ENCODE assay signal across 31 cellular contexts in genomic region chr19:50706387-50706786, GRCh38. TPM values are rescaled to one million over a fixed set of nuclear protein-coding genes. Genes with fewer than 3 reads are reported as not detected.
DNase-seq lines count a peak whose midpoint lies in the region; ATAC-seq, FAIRE-seq and TF ChIP-seq lines count a peak whose summit lies in the region.
"Had no signal": no experiment of that assay in that cellular context is flagged by ENCODE, and none has a peak within 500 bp of the region (broad histone marks: within the 10 kb centered on the region; RNA-seq: fewer than 3 reads in every experiment).

No MANE protein-coding gene starts in this region.

- TF ChIP-seq EP300 in H1 (IDR thresholded peaks at IDR 0.05; ENCODE audit: borderline replicate concordance in 1 of 2, low read depth in 2 of 2, low read length in 2 of 2): no peak

- POLR2A ChIA-PET in H1 (lab: Charles Lee; ENCODE audit: partially characterized antibody): interaction anchor here (5.4 kb wide), 1 partner anchor 87 kb away, joined by 34 read pairs; no protein-coding TSS in a partner anchor
- POLR2A ChIA-PET in OCI-LY7 (lab: Charles Lee): no interaction called here

- H4K8ac ChIP-seq in H1 (ENCODE audit: extremely low read depth, insufficient read depth, low read length) (no peak overlapping the region), neuronal stem cell (ENCODE audit: low read depth, low read length) (peak overlapping the region; percentile 68)

- CTCF ChIA-PET in H1 (lab: Charles Lee; ENCODE audit: partially characterized antibody): interaction anchor here (0.7 to 7.0 kb wide), 10 partner anchors 11 to 216 kb away, joined by 3 to 170 read pairs (median 7); partner anchors contain the start of gene SHANK1
- CTCF ChIA-PET in OCI-LY7 (lab: Charles Lee; ENCODE audit: unreplicated experiment): no interaction called here

- peaks cover 2% of the 10 kb centered on the region for H3K36me3 Mint-ChIP-seq in astrocyte (ENCODE audit: low read depth, unreplicated experiment)
- H3K36me3 Mint-ChIP-seq: CD14-positive monocyte; CD4-positive, alpha-beta memory T cell; CD4-positive, CD25-positive, alpha-beta regulatory T cell; CD8-positive, alpha-beta memory T cell had no signal

- DNase-seq in HTR-8/SVneo (ENCODE audit: insufficient read length, low spot score) (no peak), astrocyte (ENCODE audit: low read depth) (no peak), H1 (ENCODE audit: low read depth in 1 of 2, low spot score in 2 of 2) (no peak), neuronal stem cell (ENCODE audit: low spot score) (no peak), NCI-H510A (lab: John Stamatoyannopoulos, UW) (no peak), OCI-LY7 (ENCODE audit: low spot score) (no peak)
- DNase-seq: 8988T; ACHN; BE2C; C1 segment of cervical spinal cord; CD4-positive, alpha-beta memory T cell; CD4-positive, CD25-positive, alpha-beta regulatory T cell; CD8-positive, alpha-beta memory T cell; COR-L47; DMS 273 treated with DMSO at 0.1 percent for 48 hours; DMS153; DMS53; DMS79; DND-41; EL; GDM1 had no signal

- peaks cover 14% of the 10 kb centered on the region for H3K9me3 Mint-ChIP-seq in astrocyte (ENCODE audit: unreplicated experiment)

- H3K36me3 ChIP-seq in astrocyte (ENCODE audit: insufficient read depth, low read length) (no peaks in the 10 kb centered on the region), H1 (ENCODE audit: control insufficient read depth in 2 of 4, insufficient read depth in 4 of 4, low read length in 3 of 4) (no peaks in the 10 kb centered on the region), neuronal stem cell (replicated peaks in 1 of 2; ENCODE audit: control insufficient read depth in 2 of 2, insufficient read depth in 2 of 2, low read length in 2 of 2) (peaks cover 12 to 15% of the 10 kb centered on the region in 2 donors), OCI-LY7 (ENCODE audit: insufficient read depth, low read length) (no peaks in the 10 kb centered on the region)
- H3K36me3 ChIP-seq: BE2C had no signal

- H3K18ac ChIP-seq in H1 (ENCODE audit: extremely low read depth, low read length) (no peak overlapping the region), neuronal stem cell (ENCODE audit: low read length) (no peak overlapping the region)

- no peak for TF ChIP-seq POLR2A in H1 (IDR thresholded peaks at IDR 0.05; ENCODE audit: control extremely low read depth in 1 of 2, low read depth in 2 of 2, low read length in 2 of 2)

- H3K4me1 ChIP-seq in astrocyte (ENCODE audit: insufficient read depth, low read length) (no peaks in the 10 kb centered on the region), H1 (replicated peaks in 1 of 4; ENCODE audit: control insufficient read depth in 3 of 4, insufficient read depth in 4 of 4, low read length in 3 of 4) (peaks cover 0 to 3% (median under 1%) of the 10 kb centered on the region in 4 experiments; a peak in 5 of 7 replicates), neuronal stem cell (ENCODE audit: control insufficient read depth in 2 of 2, insufficient read depth in 1 of 2, low read depth in 1 of 2, low read length in 2 of 2) (no peaks in the 10 kb centered on the region), OCI-LY7 (ENCODE audit: insufficient read depth, low read length, poor library complexity, severe bottlenecking) (no peaks in the 10 kb centered on the region)

- no peak overlapping the region for H3K4me3 ChIP-seq in astrocyte (ENCODE audit: insufficient read depth, low read depth, low read length)
- H3K4me3 ChIP-seq in H1 (ENCODE audit: extremely low read depth in 1 of 4, insufficient read depth in 2 of 4, low read depth in 3 of 4, low read length in 4 of 4): no peak overlapping the region
- H3K4me3 ChIP-seq in neuronal stem cell (ENCODE audit: low read length in 2 of 2): no peak overlapping the region
- H3K4me3 ChIP-seq in OCI-LY7 (ENCODE audit: low read depth, low read length, poor library complexity, severe bottlenecking): no peak overlapping the region
- H3K4me3 ChIP-seq: BLaER1, GM12878 had no signal

- H2BK15ac ChIP-seq in H1 (ENCODE audit: low read length) (no peak overlapping the region), neuronal stem cell (ENCODE audit: low read length) (no peak overlapping the region)

- intact Hi-C loops in OCI-LY7 (cut with micrococcal nuclease; ENCODE audit: unreplicated experiment): loop anchor here (5.0 kb wide), 1 partner anchor 99 kb away; no protein-coding TSS in a partner anchor

- H2BK5ac ChIP-seq in H1 (ENCODE audit: low read depth, low read length) (no peak overlapping the region), neuronal stem cell (ENCODE audit: low read length) (no peak overlapping the region)

- no peaks in the 10 kb centered on the region for H3K27me3 Mint-ChIP-seq in astrocyte (ENCODE audit: low read depth, unreplicated experiment)

- H3K23ac ChIP-seq in H1 (ENCODE audit: insufficient read length): no peak overlapping the region
- H3K23ac ChIP-seq in neuronal stem cell (ENCODE audit: low read depth, low read length, poor library complexity): no peak overlapping the region

- WGBS in H1 (ENCODE audit: extremely low coverage in 1 of 2, insufficient coverage in 1 of 2, insufficient read length in 1 of 2, insufficient replicate concordance in 2 of 2, low coverage in 1 of 2, low lambda C conversion rate in 2 of 2, missing lambda C conversion rate in 1 of 2), 2 experiments: 72% methylated on average over 5 of the region's 5 CpGs; no CpG with 5 or more reads in 1 of the 2 experiments
- WGBS in neuronal stem cell (ENCODE audit: extremely low coverage in 2 of 2, insufficient read length in 2 of 2, insufficient replicate concordance in 1 of 2), 2 donors: no CpG with 5 or more reads among the region's 5 CpGs

- no peaks in the 10 kb centered on the region for H3K9me2 ChIP-seq in OCI-LY7 (ENCODE audit: insufficient read depth, low read length)

- H3K4me2 ChIP-seq in astrocyte (ENCODE audit: low read length) (no peak overlapping the region), H1 (ENCODE audit: insufficient read depth in 1 of 2, low read depth in 2 of 2, low read length in 2 of 2) (no peak overlapping the region), neuronal stem cell (ENCODE audit: insufficient read depth, low read length, poor library complexity, severe bottlenecking) (no peak overlapping the region), OCI-LY7 (ENCODE audit: low read length) (no peak overlapping the region)

- H2BK20ac ChIP-seq in H1 (ENCODE audit: low read length): no peak overlapping the region

- H3K27ac Mint-ChIP-seq in astrocyte (ENCODE audit: unreplicated experiment): peak overlapping the region; percentile 23
- H3K27ac Mint-ChIP-seq: CD4-positive, alpha-beta memory T cell; CD4-positive, CD25-positive, alpha-beta regulatory T cell; CD8-positive, alpha-beta memory T cell had no signal

- H4K20me1 ChIP-seq in astrocyte (ENCODE audit: insufficient read depth, low read length) (no peaks in the 10 kb centered on the region), H1 (replicated peaks in 1 of 2; ENCODE audit: control insufficient read depth in 1 of 2, insufficient read depth in 2 of 2, low read length in 2 of 2) (peaks cover 0 to 3% of the 10 kb centered on the region in 2 experiments), OCI-LY7 (ENCODE audit: insufficient read depth, low read length) (no peaks in the 10 kb centered on the region)

- H3K56ac ChIP-seq in H1 (replicated peaks; ENCODE audit: insufficient read length, low read depth, low read length): no peak overlapping the region

- H3K9me3 ChIP-seq in astrocyte (ENCODE audit: insufficient read depth, low read depth, low read length): no peaks in the 10 kb centered on the region
- no peaks in the 10 kb centered on the region for H3K9me3 ChIP-seq in H1 (ENCODE audit: insufficient read depth in 2 of 2, low read depth in 1 of 2, low read length in 1 of 2)
- peaks cover 0 to 2% of the 10 kb centered on the region in 2 donors for H3K9me3 ChIP-seq in neuronal stem cell (replicated peaks in 1 of 2; ENCODE audit: control insufficient read depth in 2 of 2, insufficient read depth in 1 of 2, low read depth in 1 of 2, low read length in 2 of 2)
- no peaks in the 10 kb centered on the region for H3K9me3 ChIP-seq in OCI-LY7 (ENCODE audit: low read length)
- H3K9me3 ChIP-seq: BE2C, BLaER1 had no signal

- H2AFZ ChIP-seq in astrocyte (ENCODE audit: low read depth, low read length): no peak overlapping the region
- H2AFZ ChIP-seq in H1 (ENCODE audit: low read length): no peak overlapping the region
- H2AFZ ChIP-seq in neuronal stem cell (ENCODE audit: low read length): no peak overlapping the region
- H2AFZ ChIP-seq in OCI-LY7 (ENCODE audit: low read length): no peak overlapping the region

- H3K23me2 ChIP-seq in H1 (ENCODE audit: low read depth, low read length): no peaks in the 10 kb centered on the region; the same call in 1 of the 2 replicates

- H2BK120ac ChIP-seq in H1 (replicated peaks; ENCODE audit: low read depth, low read length) (no peak overlapping the region), neuronal stem cell (ENCODE audit: low read depth, low read length) (no peak overlapping the region)

- TF ChIP-seq CTCF in astrocyte (IDR thresholded peaks at IDR 0.05; ENCODE audit: insufficient read depth, low read depth, low read length) (no peak), H1 (IDR thresholded peaks at IDR 0.05; ENCODE audit: control extremely low read depth in 1 of 3, insufficient read depth in 1 of 3, low read depth in 1 of 3, low read length in 3 of 3) (no peak), OCI-LY7 (conservative IDR thresholded peaks at IDR 0.05; ENCODE audit: low read length) (no peak)

- no TSS peak for BruUV-seq in OCI-LY7 (replicated peaks; lab: Mats Ljungman, UMichigan)

- no peak overlapping the region for H3K4me3 Mint-ChIP-seq in astrocyte (ENCODE audit: unreplicated experiment)
- H3K4me3 Mint-ChIP-seq: CD14-positive monocyte; CD4-positive, alpha-beta memory T cell; CD4-positive, CD25-positive, alpha-beta regulatory T cell; CD8-positive, alpha-beta memory T cell had no signal

- H3K27me3 ChIP-seq in astrocyte (ENCODE audit: insufficient read depth, low read length): no peaks in the 10 kb centered on the region
- H3K27me3 ChIP-seq in H1 (replicated peaks in 1 of 4; ENCODE audit: control insufficient read depth in 3 of 4, extremely low read depth in 1 of 4, insufficient read depth in 3 of 4, low read length in 3 of 4): peaks cover 0 to 6% (median 4%) of the 10 kb centered on the region in 4 experiments; a peak in 3 of 7 replicates
- no peaks in the 10 kb centered on the region for H3K27me3 ChIP-seq in neuronal stem cell (ENCODE audit: control insufficient read depth in 3 of 3, insufficient read depth in 3 of 3, low read depth in 1 of 3, low read length in 3 of 3)
- H3K27me3 ChIP-seq: BLaER1 had no signal

- H4K5ac ChIP-seq in H1 (ENCODE audit: insufficient read length, low read depth, low read length): no peak overlapping the region

- H3K79me2 ChIP-seq in astrocyte (ENCODE audit: insufficient read depth, low read length): no peaks in the 10 kb centered on the region
- H3K79me2 ChIP-seq in H1 (ENCODE audit: control insufficient read depth in 1 of 2, insufficient read depth in 2 of 2, low read length in 2 of 2): no peaks in the 10 kb centered on the region
- H3K79me2 ChIP-seq in OCI-LY7 (ENCODE audit: insufficient read depth, low read depth, low read length): no peaks in the 10 kb centered on the region

- H2AK5ac ChIP-seq in H1 (ENCODE audit: low read depth, low read length) (0 out of 2 replicates have a peak overlapping the region, but pooled peaks have one; percentile 39), neuronal stem cell (ENCODE audit: low read depth, low read length) (no peak overlapping the region)

- no peak for TF ChIP-seq RAD21 in H1 (IDR thresholded peaks at IDR 0.05 in 1 of 2, conservative IDR thresholded peaks at IDR 0.05 in 1 of 2; ENCODE audit: low read depth in 2 of 2, low read length in 2 of 2)

- H3K79me1 ChIP-seq in H1 (ENCODE audit: low read depth, low read length) (no peaks in the 10 kb centered on the region; the same call in 1 of the 2 replicates), neuronal stem cell (ENCODE audit: low read depth, low read length) (no peaks in the 10 kb centered on the region)

- H2BK12ac ChIP-seq in H1 (ENCODE audit: low read depth, low read length) (0 out of 2 replicates have a peak overlapping the region, but pooled peaks have one; percentile 39), neuronal stem cell (ENCODE audit: low read length) (no peak overlapping the region)

- no peaks in the 10 kb centered on the region for H3K4me1 Mint-ChIP-seq in astrocyte (ENCODE audit: low read depth, unreplicated experiment)
- H3K4me1 Mint-ChIP-seq: CD4-positive, alpha-beta memory T cell; CD4-positive, CD25-positive, alpha-beta regulatory T cell; CD8-positive, alpha-beta memory T cell had no signal

- H3K9ac ChIP-seq in astrocyte (ENCODE audit: low read length) (no peak overlapping the region), H1 (replicated peaks in 1 of 4; ENCODE audit: extremely low read depth in 1 of 4, low read depth in 3 of 4, low read length in 3 of 4) (no peak overlapping the region), neuronal stem cell (ENCODE audit: low read depth, low read length, poor library complexity) (no peak overlapping the region)
- H3K9ac ChIP-seq: BLaER1 had no signal

- H3K4ac ChIP-seq in H1 (replicated peaks; ENCODE audit: insufficient read length, low read depth, low read length): no peak overlapping the region
- H3K4ac ChIP-seq in neuronal stem cell (ENCODE audit: low read length): no peak overlapping the region

- H3K14ac ChIP-seq in H1 (ENCODE audit: insufficient read length) (no peak overlapping the region), neuronal stem cell (ENCODE audit: low read length) (no peak overlapping the region)

- FAIRE-seq in HTR-8/SVneo (lab: Jason Lieb, UNC) (peak; percentile 28), astrocyte (lab: Jason Lieb, UNC) (no peak), H1 (lab: Jason Lieb, UNC) (no peak)
- FAIRE-seq: A204.1, GM12878, GM12892, GM18507, GM19239 had no signal

- H4K91ac ChIP-seq in H1 (replicated peaks; ENCODE audit: insufficient read length, low read length): no peak overlapping the region
- no peak overlapping the region for H4K91ac ChIP-seq in neuronal stem cell (ENCODE audit: low read depth, low read length, poor library complexity)

- H3K27ac ChIP-seq in astrocyte (ENCODE audit: low read depth, low read length) (no peak overlapping the region), H1 (ENCODE audit: low read depth, low read length) (no peak overlapping the region), neuronal stem cell (replicated peaks; ENCODE audit: low read length) (no peak overlapping the region), OCI-LY7 (ENCODE audit: low read depth, low read length, poor library complexity, severe bottlenecking) (no peak overlapping the region)
- H3K27ac ChIP-seq: BLaER1 had no signal

- ATAC-seq in HG03097 (IDR thresholded peaks at IDR 0.05; ENCODE audit: low FRiP score, unreplicated experiment): no peak
- no peak for ATAC-seq in GM18858 (IDR thresholded peaks at IDR 0.05; ENCODE audit: unreplicated experiment)
- ATAC-seq: GM12878 had no signal

RNA-seq across cellular contexts. Expression of gene SHANK1, which starts 13.2 kb away (rescaled TPM):
- not detected in 2 replicates for total RNA-seq in astrocyte
- total RNA-seq in H1 (2021; fragmentation: NEBNext Ultra II Directional; extraction: Animal tissue kit (Norgen Biotek cat#: 25700)): 3.7 and 3.9 TPM in 2 replicates
- polyA plus RNA-seq in H1 (2011; rRNA removed): 1.1 and 1.2 TPM in 2 replicates
- polyA plus RNA-seq in H1 (2011; cell fraction: cytosol; rRNA removed): 0.88 TPM
- polyA plus RNA-seq in H1 (2011; cell fraction: nucleus; rRNA removed): 7.0 TPM
- 2.6 to 5.1 TPM (median 3.8 TPM) in 4 replicates for polyA plus RNA-seq in H1 (2012, experiment 1 of 2)
- 1.4 TPM for polyA plus RNA-seq in H1 (2012, experiment 2 of 2)
- polyA plus RNA-seq in H1 (2013, experiment 1 of 2): 1.8 TPM
- 1.1 TPM for polyA plus RNA-seq in H1 (2013, experiment 2 of 2)
- polyA minus RNA-seq in H1 (2011; rRNA and poly(A)+ RNA removed): 0.54 and 0.98 TPM in 2 replicates
- polyA minus RNA-seq in H1 (2011; cell fraction: cytosol; rRNA and poly(A)+ RNA removed): 3.0 TPM
- 6.6 TPM for polyA minus RNA-seq in H1 (2011; cell fraction: nucleus; rRNA and poly(A)+ RNA removed)
- 6.2 TPM for polyA plus RNA-seq in neuronal stem cell (2013, experiment 1 of 2)
- 5.9 TPM for polyA plus RNA-seq in neuronal stem cell (2013, experiment 2 of 2)
- 0.03 TPM in 2 replicates for total RNA-seq in OCI-LY7 (2014; rRNA removed; shearing (Covaris generic))
- total RNA-seq in OCI-LY7 (2022): 10.7 and 13.1 TPM in 2 replicates
- total RNA-seq: CD4-positive, alpha-beta memory T cell; CD4-positive, CD25-positive, alpha-beta regulatory T cell; CD8-positive, alpha-beta memory T cell; GM12878 had no signal
- polyA plus RNA-seq: CD14-positive monocyte; CD4-positive, alpha-beta memory T cell; CD4-positive, CD25-positive, alpha-beta regulatory T cell; CD8-positive, alpha-beta memory T cell; GM12878 had no signal

RNA-seq across cellular contexts. Expression of gene CLEC11A, which starts 16.8 kb away (rescaled TPM):
- total RNA-seq in astrocyte (not detected in 2 replicates), OCI-LY7 (2022) (4.2 and 4.5 TPM in 2 replicates)
- total RNA-seq in H1 (2021; fragmentation: NEBNext Ultra II Directional; extraction: Animal tissue kit (Norgen Biotek cat#: 25700)): 4.3 and 5.2 TPM in 2 replicates
- 17.4 and 22.5 TPM in 2 replicates for polyA plus RNA-seq in H1 (2011; rRNA removed)
- 10.3 TPM for polyA plus RNA-seq in H1 (2011; cell fraction: cytosol; rRNA removed)
- 10.3 TPM for polyA plus RNA-seq in H1 (2011; cell fraction: nucleus; rRNA removed)
- polyA plus RNA-seq in H1 (2012, experiment 1 of 2): 2.7 to 6.2 TPM (median 5.4 TPM) in 4 replicates
- polyA plus RNA-seq in H1 (2012, experiment 2 of 2): 3.1 TPM
- polyA plus RNA-seq in H1 (2013, experiment 1 of 2): 7.1 TPM
- polyA plus RNA-seq in H1 (2013, experiment 2 of 2): 6.2 TPM
- polyA minus RNA-seq in H1 (2011; rRNA and poly(A)+ RNA removed): 0.16 TPM in 1 of 2 replicates, not detected in the other
- polyA minus RNA-seq in H1 (2011; cell fraction: cytosol; rRNA and poly(A)+ RNA removed): 1.8 TPM
- 6.7 TPM for polyA minus RNA-seq in H1 (2011; cell fraction: nucleus; rRNA and poly(A)+ RNA removed)
- polyA plus RNA-seq in neuronal stem cell (2013, experiment 1 of 2): 12.3 TPM
- polyA plus RNA-seq in neuronal stem cell (2013, experiment 2 of 2): 12.3 TPM
- 1.0 and 2.0 TPM in 2 replicates for total RNA-seq in OCI-LY7 (2014; rRNA removed; shearing (Covaris generic))
- total RNA-seq: GM12878 had no signal
- polyA plus RNA-seq: GM12878 had no signal

RNA-seq across cellular contexts. Expression of gene C19orf81, which starts 57.1 kb away (rescaled TPM):
- not detected in 2 replicates for total RNA-seq in astrocyte
- 11.7 and 14.2 TPM in 2 replicates for total RNA-seq in H1 (2021; fragmentation: NEBNext Ultra II Directional; extraction: Animal tissue kit (Norgen Biotek cat#: 25700))
- polyA plus RNA-seq in H1 (2011; rRNA removed): 13.0 and 22.0 TPM in 2 replicates
- 12.6 TPM for polyA plus RNA-seq in H1 (2011; cell fraction: cytosol; rRNA removed)
- polyA plus RNA-seq in H1 (2011; cell fraction: nucleus; rRNA removed): 15.7 TPM
- 2.5 to 17.3 TPM (median 15.4 TPM) in 4 replicates for polyA plus RNA-seq in H1 (2012, experiment 1 of 2)
- 7.0 TPM for polyA plus RNA-seq in H1 (2012, experiment 2 of 2)
- 20.4 TPM for polyA plus RNA-seq in H1 (2013, experiment 1 of 2)
- polyA plus RNA-seq in H1 (2013, experiment 2 of 2): 20.0 TPM
- not detected in 2 replicates for polyA minus RNA-seq in H1 (2011; rRNA and poly(A)+ RNA removed)
- polyA minus RNA-seq in H1 (2011; cell fraction: cytosol; rRNA and poly(A)+ RNA removed): not detected
- polyA minus RNA-seq in H1 (2011; cell fraction: nucleus; rRNA and poly(A)+ RNA removed): 7.5 TPM
- 32.6 TPM for polyA plus RNA-seq in neuronal stem cell (2013, experiment 1 of 2)
- polyA plus RNA-seq in neuronal stem cell (2013, experiment 2 of 2): 31.3 TPM
- 15.2 and 20.0 TPM in 2 replicates for total RNA-seq in OCI-LY7 (2014; rRNA removed; shearing (Covaris generic))
- total RNA-seq in OCI-LY7 (2022): 11.4 and 14.2 TPM in 2 replicates
- total RNA-seq: CD4-positive, alpha-beta memory T cell; CD4-positive, CD25-positive, alpha-beta regulatory T cell; CD8-positive, alpha-beta memory T cell had no signal
- polyA plus RNA-seq: AG04450; CD14-positive monocyte; CD4-positive, alpha-beta memory T cell; CD4-positive, CD25-positive, alpha-beta regulatory T cell; CD8-positive, alpha-beta memory T cell; GM12878 had no signal

Comparison
In these comparisons a context has a peak if more than half of its experiments do, and no peak if none do; other contexts are left out.
1. RNA of gene C19orf81, which starts 57.1 kb away (total RNA-seq): 11.4 to 20.0 TPM in OCI-LY7 and 11.7 to 14.2 TPM in H1; not detected in astrocyte; every median in the first group is over 10 times any median in the second.